1 cellular context compared by ENCODE assay signal in genomic region chr22:46292727-46293126, GRCh38.
TF ChIP-seq lines count a peak whose summit lies in the region.

No MANE protein-coding gene starts in this region.

TF ChIP-seq in HepG2, 621 proteins besides CTCF, POLR2A, EP300 and RAD21:
- TF ChIP-seq, protein P1, sequence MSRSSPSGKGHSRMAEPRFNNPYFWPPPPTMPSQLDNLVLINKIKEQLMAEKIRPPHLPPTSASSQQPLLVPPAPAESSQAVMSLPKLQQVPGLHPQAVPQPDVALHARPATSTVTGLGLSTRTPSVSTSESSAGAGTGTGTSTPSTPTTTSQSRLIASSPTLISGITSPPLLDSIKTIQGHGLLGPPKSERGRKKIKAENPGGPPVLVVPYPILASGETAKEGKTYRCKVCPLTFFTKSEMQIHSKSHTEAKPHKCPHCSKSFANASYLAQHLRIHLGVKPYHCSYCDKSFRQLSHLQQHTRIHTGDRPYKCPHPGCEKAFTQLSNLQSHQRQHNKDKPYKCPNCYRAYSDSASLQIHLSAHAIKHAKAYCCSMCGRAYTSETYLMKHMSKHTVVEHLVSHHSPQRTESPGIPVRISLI (CRISPR knock-in tag; IDR thresholded peaks at IDR 0.05; ENCODE audit: borderline replicate concordance): no peak
- TF ChIP-seq SNAI1 (CRISPR knock-in tag; IDR thresholded peaks at IDR 0.05; ENCODE audit: borderline replicate concordance): no peak
- no peak for TF ChIP-seq HNF4G (IDR thresholded peaks at IDR 0.05; ENCODE audit: borderline replicate concordance, low read depth, low read length)
- no peak for TF ChIP-seq HNF4G (CRISPR knock-in tag; IDR thresholded peaks at IDR 0.05; ENCODE audit: borderline replicate concordance, low read depth)
- TF ChIP-seq CCAR2 (optimal IDR thresholded peaks at IDR 0.05; ENCODE audit: low read depth, low read length): no peak
- TF ChIP-seq MTF2 (CRISPR knock-in tag; IDR thresholded peaks at IDR 0.05; ENCODE audit: borderline replicate concordance): no peak
- TF ChIP-seq ZNF354B (CRISPR knock-in tag; IDR thresholded peaks at IDR 0.05): no peak
- no peak for TF ChIP-seq ZSCAN12 (CRISPR knock-in tag; IDR thresholded peaks at IDR 0.05)
- TF ChIP-seq FOXO1 (CRISPR knock-in tag; IDR thresholded peaks at IDR 0.05): no peak
- no peak for TF ChIP-seq SNAPC4 (CRISPR knock-in tag; IDR thresholded peaks at IDR 0.05)
- TF ChIP-seq, protein P2, sequence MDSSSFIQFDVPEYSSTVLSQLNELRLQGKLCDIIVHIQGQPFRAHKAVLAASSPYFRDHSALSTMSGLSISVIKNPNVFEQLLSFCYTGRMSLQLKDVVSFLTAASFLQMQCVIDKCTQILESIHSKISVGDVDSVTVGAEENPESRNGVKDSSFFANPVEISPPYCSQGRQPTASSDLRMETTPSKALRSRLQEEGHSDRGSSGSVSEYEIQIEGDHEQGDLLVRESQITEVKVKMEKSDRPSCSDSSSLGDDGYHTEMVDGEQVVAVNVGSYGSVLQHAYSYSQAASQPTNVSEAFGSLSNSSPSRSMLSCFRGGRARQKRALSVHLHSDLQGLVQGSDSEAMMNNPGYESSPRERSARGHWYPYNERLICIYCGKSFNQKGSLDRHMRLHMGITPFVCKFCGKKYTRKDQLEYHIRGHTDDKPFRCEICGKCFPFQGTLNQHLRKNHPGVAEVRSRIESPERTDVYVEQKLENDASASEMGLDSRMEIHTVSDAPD (CRISPR knock-in tag; IDR thresholded peaks at IDR 0.05): no peak
